25 cellular contexts compared by ENCODE assay signal in genomic region chr7:142802301-142802700, GRCh38. TPM values are rescaled to one million over a fixed set of nuclear protein-coding genes. Genes with fewer than 3 reads are reported as not detected.
DNase-seq lines count a peak whose midpoint lies in the region; ATAC-seq, FAIRE-seq and TF ChIP-seq lines count a peak whose summit lies in the region.
"Had no signal": no experiment of that assay in that cellular context is flagged by ENCODE, and none has a peak within 500 bp of the region (broad histone marks: within the 10 kb centered on the region; RNA-seq: fewer than 3 reads in every experiment).

No MANE protein-coding gene starts in this region.

- no peak overlapping the region for H3T11ph ChIP-seq in H9 (ENCODE audit: low read length)

- no peak overlapping the region for H3K4ac ChIP-seq in H9 (ENCODE audit: low read depth, low read length)

- H2BK5ac ChIP-seq in H9 (ENCODE audit: insufficient read length, low read length), result no peak overlapping the region

- no peak for TF ChIP-seq EP300 in stomach (IDR thresholded peaks at IDR 0.05)

- intact Hi-C loops in natural killer cell (cut with micrococcal nuclease), result no loop called here
- intact Hi-C loops in stomach (cut with DNase I; ENCODE audit: low total_unique reads), result no loop called here

- WGBS in H9 (ENCODE audit: extremely low coverage, insufficient read length, low lambda C conversion rate), result no CpG with 5 or more reads among the region's 3 CpGs
- 66 to 90% (median 79%) methylated on average over 3 of the region's 3 CpGs for WGBS in stomach, 5 donors

- peaks cover 7 to 10% (median 7%) of the 10 kb centered on the region in 3 experiments for H3K36me3 Mint-ChIP-seq in H9 (ENCODE audit: insufficient read depth in 1 of 3, low read depth in 3 of 3)
- H3K36me3 Mint-ChIP-seq in activated naive CD4-positive, alpha-beta T cell treated with anti-CD3 and anti-CD28 coated beads, Interleukin-2, amount 50 U/mL, for 72 hours, result peaks cover 62 to 83% of the 10 kb centered on the region in 2 donors
- peaks cover 37% of the 10 kb centered on the region for H3K36me3 Mint-ChIP-seq in natural killer cell

- no peak overlapping the region for H3K9ac ChIP-seq in H9 (ENCODE audit: extremely low read depth, insufficient read length, low read length)
- H3K9ac ChIP-seq: BLaER1 treated with 17β-estradiol and CSF1 and Interleukin-3, amounts not matched to agents 10 nM and 100 nM; GM23248; parathyroid adenoma had no signal

- H2AFZ ChIP-seq in H9 (ENCODE audit: low read length), result no peak overlapping the region
- H2AFZ ChIP-seq: GM23248, parathyroid adenoma had no signal

- no peak overlapping the region for H3K23ac ChIP-seq in H9 (ENCODE audit: insufficient read length, low read depth, low read length)

- H2BK20ac ChIP-seq in H9 (ENCODE audit: low read depth, low read length, poor library complexity, severe bottlenecking), result no peak overlapping the region

- peak; percentile 53 for DNase-seq in activated CD8-positive, alpha-beta memory T cell treated with anti-CD3 and anti-CD28 coated beads, Interleukin-2, amount 50 U/mL, for 48 hours
- no peak for DNase-seq in activated CD8-positive, alpha-beta memory T cell treated with anti-CD3 and anti-CD28 coated beads for 24 hours
- peak; percentile 1 for DNase-seq in H9
- no peak for DNase-seq in activated naive CD4-positive, alpha-beta T cell treated with anti-CD3 and anti-CD28 coated beads, Interleukin-2, amount 50 U/mL, for 72 hours (ENCODE audit: low spot score in 2 of 2)
- DNase-seq in natural killer cell, result no peak
- DNase-seq in stomach, result no peak
- no peak for DNase-seq in NCI-H510A treated with DMSO at 0.1 percent for 48 hours (lab: John Stamatoyannopoulos, UW)
- DNase-seq in HTR-8/SVneo (ENCODE audit: insufficient read length, low spot score), result no peak
- DNase-seq: colonic mucosa, DMS 273 treated with DMSO at 0.1 percent for 48 hours, GF-D8, GM23248, mesenchymal stem cell, NCI-H1436 treated with DMSO at 0.1 percent for 48 hours, NCI-H2171 treated with DMSO at 0.1 percent for 48 hours, Peyer's patch, right lobe of liver, SJCRH30, tibial artery had no signal

- FAIRE-seq in HTR-8/SVneo (lab: Jason Lieb, UNC), result no peak

- no peaks in the 10 kb centered on the region for H3K79me2 ChIP-seq in H9 (ENCODE audit: insufficient read depth, low read length)
- H3K79me2 ChIP-seq: parathyroid adenoma had no signal

- no peak overlapping the region for H3K18ac ChIP-seq in H9 (ENCODE audit: insufficient read length, low read depth, low read length)

- H3K36me3 ChIP-seq in stomach, result no peaks in the 10 kb centered on the region
- H3K36me3 ChIP-seq: adrenal gland; BLaER1 treated with 17β-estradiol and CSF1 and Interleukin-3, amounts not matched to agents 10 nM and 100 nM; colonic mucosa; Peyer's patch; right lobe of liver; SJCRH30; tibial artery had no signal

- peaks cover 88% of the 10 kb centered on the region for H3K27me3 Mint-ChIP-seq in H9 (ENCODE audit: low read depth)
- H3K27me3 Mint-ChIP-seq in natural killer cell (ENCODE audit: low read depth in 2 of 2), result no peaks in the 10 kb centered on the region

- H4K20me1 ChIP-seq in H9 (ENCODE audit: control insufficient read depth, insufficient read depth, insufficient read length), result no peaks in the 10 kb centered on the region

- no peak for TF ChIP-seq CTCF in H9 (conservative IDR thresholded peaks at IDR 0.05)
- TF ChIP-seq CTCF in natural killer cell (IDR thresholded peaks at IDR 0.05), result no peak
- no peak for TF ChIP-seq CTCF in stomach (IDR thresholded peaks at IDR 0.05)

- H3K56ac ChIP-seq in H9 (ENCODE audit: insufficient read length, low read depth, low read length), result no peak overlapping the region

- H3K23me2 ChIP-seq in H9 (ENCODE audit: insufficient read length, low read depth, low read length, poor library complexity, severe bottlenecking), result peaks cover 4% of the 10 kb centered on the region

- H3K79me1 ChIP-seq in H9 (ENCODE audit: insufficient read depth, low read depth, low read length, poor library complexity, severe bottlenecking), result no peaks in the 10 kb centered on the region

- H3K4me3 ChIP-seq in stomach, result no peak overlapping the region
- H3K4me3 ChIP-seq: adrenal gland; BLaER1 treated with 17β-estradiol and CSF1 and Interleukin-3, amounts not matched to agents 10 nM and 100 nM; colonic mucosa; GM23248; Peyer's patch; right lobe of liver; SJCRH30; tibial artery had no signal

- no peak overlapping the region for H3K4me3 Mint-ChIP-seq in H9
- peak overlapping the region; percentile 71 for H3K4me3 Mint-ChIP-seq in natural killer cell
- H3K4me3 Mint-ChIP-seq: nephron, WTC11 had no signal

- no peak overlapping the region for H4K5ac ChIP-seq in H9 (ENCODE audit: insufficient read length, low read depth, low read length)

- H3K4me1 ChIP-seq in H9 (ENCODE audit: insufficient read depth, low read length) (no peaks in the 10 kb centered on the region; the same call in 1 of the 2 replicates), stomach (peaks cover 8 to 9% (median 8%) of the 10 kb centered on the region in 4 donors)
- H3K4me1 ChIP-seq: colonic mucosa, SJCRH30 had no signal

- H3K9me3 ChIP-seq in H9 (ENCODE audit: control insufficient read depth, low read depth, low read length), result no peaks in the 10 kb centered on the region
- no peaks in the 10 kb centered on the region for H3K9me3 ChIP-seq in stomach
- H3K9me3 ChIP-seq: adrenal gland; BLaER1 treated with 17β-estradiol and CSF1 and Interleukin-3, amounts not matched to agents 10 nM and 100 nM; colonic mucosa; Peyer's patch; right lobe of liver; SJCRH30; tibial artery had no signal

- H3K9me3 Mint-ChIP-seq in H9 (no peaks in the 10 kb centered on the region), natural killer cell (no peaks in the 10 kb centered on the region)
- H3K9me3 Mint-ChIP-seq in activated naive CD4-positive, alpha-beta T cell treated with anti-CD3 and anti-CD28 coated beads, Interleukin-2, amount 50 U/mL, for 72 hours, result peaks cover 0 to 4% of the 10 kb centered on the region in 2 donors
- H3K9me3 Mint-ChIP-seq: nephron, WTC11 had no signal

- H3K4me1 Mint-ChIP-seq in H9, result peaks cover 30 to 35% of the 10 kb centered on the region in 2 experiments
- H3K4me1 Mint-ChIP-seq in natural killer cell, result peaks cover 98% of the 10 kb centered on the region in 2 donors

- TF ChIP-seq POLR2A in stomach (IDR thresholded peaks at IDR 0.05), result no peak

- no peak overlapping the region for H3K27ac ChIP-seq in H9 (ENCODE audit: insufficient read length, low read depth, low read length)
- no peak overlapping the region for H3K27ac ChIP-seq in stomach
- H3K27ac ChIP-seq: adrenal gland; BLaER1 treated with 17β-estradiol and CSF1 and Interleukin-3, amounts not matched to agents 10 nM and 100 nM; colonic mucosa; GM23248; HL-60; parathyroid adenoma; right lobe of liver; SJCRH30; tibial artery had no signal

- H4K8ac ChIP-seq in H9 (replicated peaks; ENCODE audit: insufficient read length, low read depth, low read length), result no peak overlapping the region

- no peak overlapping the region for H2BK15ac ChIP-seq in H9 (ENCODE audit: low read depth, low read length)

- peaks cover 15% of the 10 kb centered on the region; the same call in 1 of the 2 replicates for H3K27me3 ChIP-seq in H9 (ENCODE audit: insufficient read depth, low read length)
- peaks cover 0 to 55% (median 10%) of the 10 kb centered on the region in 3 donors for H3K27me3 ChIP-seq in stomach

- H2AK5ac ChIP-seq in H9 (ENCODE audit: insufficient read length, low read length), result no peak overlapping the region

- no peak overlapping the region for H4K91ac ChIP-seq in H9 (ENCODE audit: insufficient read length, low read depth, low read length)

- no peak for ATAC-seq in activated naive CD4-positive, alpha-beta T cell treated with anti-CD3 and anti-CD28 coated beads, Interleukin-2, amount 50 U/mL, for 72 hours
- ATAC-seq in natural killer cell, result no peak
- ATAC-seq: right lobe of liver, WTC11 had no signal

- H2BK12ac ChIP-seq in H9 (ENCODE audit: insufficient read length, low read depth, low read length), result no peak overlapping the region

- H2BK120ac ChIP-seq in H9 (ENCODE audit: low read depth, low read length, poor library complexity, severe bottlenecking), result no peak overlapping the region

- H3K14ac ChIP-seq in H9 (ENCODE audit: insufficient read depth, low read length), result no peak overlapping the region

- H3K4me2 ChIP-seq in H9 (ENCODE audit: insufficient read depth, insufficient read length, low read length), result no peak overlapping the region
- H3K4me2 ChIP-seq: BLaER1 treated with 17β-estradiol and CSF1 and Interleukin-3, amounts not matched to agents 10 nM and 100 nM had no signal

- no peak overlapping the region for H3K27ac Mint-ChIP-seq in H9
- H3K27ac Mint-ChIP-seq in activated naive CD4-positive, alpha-beta T cell treated with anti-CD3 and anti-CD28 coated beads, Interleukin-2, amount 50 U/mL, for 72 hours, result peak overlapping the region; percentile 97 to 100
- H3K27ac Mint-ChIP-seq in natural killer cell, result peak overlapping the region; percentile 92 to 100
- H3K27ac Mint-ChIP-seq: nephron, WTC11 had no signal

RNA-seq across cellular contexts. Expression of gene PRSS2, which starts 31.5 kb away (rescaled TPM):
- total RNA-seq in H9 (2021), result not detected in 2 replicates
- under 1 TPM in 1 of 2 donors, not detected in 1; 0.82 TPM for total RNA-seq in activated naive CD4-positive, alpha-beta T cell treated with anti-CD3 and anti-CD28 coated beads, Interleukin-2, amount 50 U/mL, for 72 hours
- total RNA-seq in natural killer cell, result not detected
- 10 to 100 TPM in 1 of 5 donors, 1 to 10 TPM in 1, not detected in 3; 1.3 to 86.1 TPM for total RNA-seq in stomach
- 10 to 100 TPM; 51.4 to 69.4 (median 59.1) TPM for polyA plus RNA-seq in stomach
- total RNA-seq: GM23248, SJCRH30 had no signal
- polyA plus RNA-seq: GM23248 had no signal

RNA-seq across cellular contexts. Expression of gene EPHB6, which starts 52.6 kb away (rescaled TPM):
- total RNA-seq in H9 (2021) (9.7 and 11.6 TPM in 2 replicates), natural killer cell (1 to 10 TPM; 2.3 to 6.8 (median 6.5) TPM), stomach (1 to 10 TPM; 5.4 to 9.6 (median 8.0) TPM)
- 10 to 100 TPM; 16.0 to 32.8 TPM for total RNA-seq in activated naive CD4-positive, alpha-beta T cell treated with anti-CD3 and anti-CD28 coated beads, Interleukin-2, amount 50 U/mL, for 72 hours
- 10 to 100 TPM in 2 of 3 donors, 1 to 10 TPM in 1; 6.2 to 23.1 (median 19.3) TPM for polyA plus RNA-seq in stomach

RNA-seq across cellular contexts. Expression of gene PRSS1, which starts 53.0 kb away (rescaled TPM):
- total RNA-seq in H9 (2021), result not detected in 2 replicates
- not detected for total RNA-seq in activated naive CD4-positive, alpha-beta T cell treated with anti-CD3 and anti-CD28 coated beads, Interleukin-2, amount 50 U/mL, for 72 hours
- total RNA-seq in natural killer cell, result not detected
- 10 to 100 TPM in 1 of 5 donors, 1 to 10 TPM in 1, not detected in 3; 10.0 to 20.4 TPM for total RNA-seq in stomach
- polyA plus RNA-seq in stomach, result 100 to 1,000 TPM in 2 of 3 donors, 10 to 100 TPM in 1; 61.0 to 233 (median 196) TPM
- total RNA-seq: GM23248, Peyer's patch, right lobe of liver, SJCRH30 had no signal
- polyA plus RNA-seq: GM23248 had no signal

Comparison
In these comparisons a context has a peak if more than half of its experiments do, and no peak if none do; other contexts are left out.
1. DNase-seq: peak in activated CD8-positive, alpha-beta memory T cell treated with anti-CD3 and anti-CD28 coated beads, Interleukin-2, amount 50 U/mL, for 48 hours (single experiment) and H9 (single experiment); none in activated CD8-positive, alpha-beta memory T cell treated with anti-CD3 and anti-CD28 coated beads for 24 hours (single experiment), activated naive CD4-positive, alpha-beta T cell treated with anti-CD3 and anti-CD28 coated beads, Interleukin-2, amount 50 U/mL, for 72 hours (0 of 2), natural killer cell (single experiment), stomach (single experiment), NCI-H510A treated with DMSO at 0.1 percent for 48 hours (single experiment) and HTR-8/SVneo (single experiment).
2. H3K27ac Mint-ChIP-seq: peak in activated naive CD4-positive, alpha-beta T cell treated with anti-CD3 and anti-CD28 coated beads, Interleukin-2, amount 50 U/mL, for 72 hours (2 of 2) and natural killer cell (2 of 2); none in H9 (0 of 3).